ENCODE assay signal across 8 cellular contexts in the genomic region with DNA sequence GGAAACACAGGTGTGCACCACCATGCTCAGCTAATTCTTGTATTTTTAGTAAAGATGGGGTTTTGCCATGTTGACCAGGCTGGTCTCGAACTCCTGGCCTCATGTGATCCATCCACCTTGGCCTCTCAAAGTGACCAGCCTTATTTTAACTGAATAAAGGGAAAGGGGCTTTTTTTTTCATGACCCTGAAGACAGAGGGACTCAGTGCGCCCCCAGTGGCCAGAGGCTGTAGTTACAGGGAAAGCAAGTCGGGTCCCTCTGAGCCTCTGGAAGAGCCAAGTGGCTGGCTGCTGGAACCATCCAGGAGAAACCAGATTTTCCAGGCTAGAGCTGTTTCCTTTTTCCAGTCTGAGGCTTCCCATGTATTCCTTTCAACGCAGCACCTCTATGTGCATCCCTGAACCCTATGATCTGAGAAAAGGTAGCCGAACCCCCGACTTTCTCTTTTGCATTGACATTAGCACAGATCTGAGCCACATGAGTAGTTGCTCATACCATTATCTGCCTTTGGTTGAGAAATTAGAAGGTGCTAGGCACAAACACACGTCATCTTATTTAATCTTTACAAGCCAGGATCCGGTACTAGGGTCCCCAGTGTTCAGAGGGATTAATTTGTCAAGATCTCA.
DNase-seq lines count a peak whose midpoint lies in the region; ATAC-seq and TF ChIP-seq lines count a peak whose summit lies in the region.

No MANE protein-coding gene starts in this region.

- no peaks in the 10 kb centered on the region for H4K20me1 ChIP-seq in PC-3 (ENCODE audit: low read length)

- H3K27me3 ChIP-seq in PC-3 (ENCODE audit: low read length) = peaks cover 4% of the 10 kb centered on the region

- no peaks in the 10 kb centered on the region for H3K79me2 ChIP-seq in PC-3 (ENCODE audit: low read length)

- CTCF ChIA-PET in PC-3 (lab: Charles Lee) = no interaction called here

- no peak overlapping the region for H3K9ac ChIP-seq in PC-3 (ENCODE audit: low read length)

- no peak overlapping the region for H3K27ac ChIP-seq in PC-3 (ENCODE audit: low read length)

- no peak for DNase-seq in AG09309 (ENCODE audit: low read depth)
- DNase-seq in GM13976 (ENCODE audit: low spot score) = peak; percentile 57
- DNase-seq in PC-3 = peak; percentile 51
- peak; percentile 65 for DNase-seq in astrocyte of the hippocampus (ENCODE audit: low read depth, low spot score)
- DNase-seq in iris pigment epithelial cell (ENCODE audit: low read depth) = peak; percentile 34
- DNase-seq in stimulated activated CD4-positive, alpha-beta T cell treated with anti-CD3 and anti-CD28 coated beads, TNF-alpha, amount 100 ng/mL, for 48 hours (ENCODE audit: low read depth in 3 of 3) = peak in 2 of 3 donors; percentile 8 to 28

- no peak for ATAC-seq in PC-3
- no peak for ATAC-seq in HG02970 (IDR thresholded peaks at IDR 0.05; ENCODE audit: low FRiP score, unreplicated experiment)
- no peak for ATAC-seq in HG02840 (IDR thresholded peaks at IDR 0.05; ENCODE audit: low FRiP score, unreplicated experiment)

- H3K9me2 ChIP-seq in PC-3 (replicated peaks; ENCODE audit: low read length) = no peaks in the 10 kb centered on the region

- H3K4me2 ChIP-seq in PC-3 (ENCODE audit: low read length) = no peak overlapping the region

- in situ Hi-C loops in GM13976 (cut with MboI; ENCODE audit: low sequenced_read_pairs, unreplicated experiment) = no loop called here

- no peaks in the 10 kb centered on the region for H3K4me1 ChIP-seq in PC-3 (ENCODE audit: insufficient read depth, low read length)

- no TSS peak for BruUV-seq in PC-3 (replicated peaks; lab: Mats Ljungman, UMichigan)

- H3K36me3 ChIP-seq in PC-3 (ENCODE audit: low read depth, low read length) = no peaks in the 10 kb centered on the region

- H3K9me3 ChIP-seq in PC-3 (ENCODE audit: low read length) = no peaks in the 10 kb centered on the region

- H3K4me3 ChIP-seq in AG09309 (ENCODE audit: control insufficient read depth, low read depth, low read length) (no peak overlapping the region), PC-3 (ENCODE audit: low read length) (no peak overlapping the region)

- POLR2A ChIA-PET in PC-3 (lab: Charles Lee; ENCODE audit: unreplicated experiment) = no interaction called here

- H2AFZ ChIP-seq in PC-3 (ENCODE audit: low read length) = no peak overlapping the region

- intact Hi-C loops in PC-3 (cut with micrococcal nuclease) = no loop called here

- no peaks in the 10 kb centered on the region for H3F3A ChIP-seq in PC-3 (ENCODE audit: low read length, unreplicated experiment)

- TF ChIP-seq CTCF in AG09309 (IDR thresholded peaks at IDR 0.05; ENCODE audit: control insufficient read depth, insufficient read depth, low read depth, low read length, missing control alignments) = peak; percentile 76
- peak; percentile 45 for TF ChIP-seq CTCF in GM13976 (IDR thresholded peaks at IDR 0.05; ENCODE audit: borderline replicate concordance, control extremely low read depth, extremely low read depth, insufficient read depth, missing control alignments)
- TF ChIP-seq CTCF in PC-3 (conservative IDR thresholded peaks at IDR 0.05; ENCODE audit: low read depth, low read length) = peak; percentile 78
